ENCODE assay signal across 23 cellular contexts in genomic region chr4:183848762-183849161, GRCh38. TPM values are rescaled to one million over a fixed set of nuclear protein-coding genes. Genes with fewer than 3 reads are reported as not detected.
DNase-seq lines count a peak whose midpoint lies in the region; ATAC-seq, FAIRE-seq and TF ChIP-seq lines count a peak whose summit lies in the region.
"Had no signal": no experiment of that assay in that cellular context is flagged by ENCODE, and none has a peak within 500 bp of the region (broad histone marks: within the 10 kb centered on the region; RNA-seq: fewer than 3 reads in every experiment).

No MANE protein-coding gene starts in this region.

- no peaks in the 10 kb centered on the region for H3K27me3 ChIP-seq in right cardiac atrium (ENCODE audit: control insufficient read depth, insufficient read depth)
- no peaks in the 10 kb centered on the region for H3K27me3 ChIP-seq in pancreas
- H3K27me3 ChIP-seq: MG63 had no signal

- no peak overlapping the region for H3K4me3 ChIP-seq in right cardiac atrium (ENCODE audit: low read length)
- no peak overlapping the region for H3K4me3 ChIP-seq in pancreas
- H3K4me3 ChIP-seq: MG63 had no signal

- no peak overlapping the region for H3K27ac ChIP-seq in right cardiac atrium (ENCODE audit: low read length)
- no peak overlapping the region for H3K27ac ChIP-seq in pancreas
- H3K27ac ChIP-seq: 22Rv1, C4-2B had no signal

- no peak for FAIRE-seq in pancreas (lab: Jason Lieb, UNC)
- FAIRE-seq: GM19239 had no signal

- intact Hi-C loops in right cardiac atrium (cut with DNase I), result loop anchor here in 3 of 4 donors (5.0 to 10.0 kb wide), 3 partner anchors 136 to 319 kb away; no protein-coding TSS in a partner anchor
- intact Hi-C loops in pancreas (cut with DNase I), result loop anchor here in 1 of 3 donors (10.0 kb wide), 1 partner anchor 306 kb away; no protein-coding TSS in a partner anchor

- no peak for TF ChIP-seq CTCF in pancreas (IDR thresholded peaks at IDR 0.05)

- H3K4me1 ChIP-seq in right cardiac atrium (ENCODE audit: control insufficient read depth, insufficient read depth, low read length) (peaks cover 8% of the 10 kb centered on the region), pancreas (peaks cover 0 to 3% (median 0%) of the 10 kb centered on the region in 3 donors)

- peak; percentile 31 to 40 for ATAC-seq in right cardiac atrium
- peak; percentile 35 to 71 (median 70) for ATAC-seq in pancreas
- no peak for ATAC-seq in HG03571 (IDR thresholded peaks at IDR 0.05; ENCODE audit: unreplicated experiment)
- ATAC-seq in GM21825 (IDR thresholded peaks at IDR 0.05; ENCODE audit: unreplicated experiment), result no peak
- ATAC-seq: HCT116, PC-3 had no signal

- DNase-seq in DMS 273 (lab: John Stamatoyannopoulos, UW; ENCODE audit: unreplicated experiment), result peak; percentile 25
- no peak for DNase-seq in DMS 273 treated with DMSO at 0.1 percent for 48 hours (lab: John Stamatoyannopoulos, UW)
- peak; percentile 33 for DNase-seq in astrocyte of the hippocampus (ENCODE audit: low read depth, low spot score)
- no peak for DNase-seq in right cardiac atrium
- DNase-seq in pancreas, result no peak
- DNase-seq in T1000 (lab: John Stamatoyannopoulos, UW), result no peak
- DNase-seq: AML-193, GF-D8, GOT3, Kasumi-1, MG63, NCI-H1048, NCI-H2081, NCI-H2227 treated with DMSO at 0.1 percent for 48 hours, NCI-H524 treated with DMSO at 0.1 percent for 48 hours, PC-3, RPMI8226 had no signal

- no peaks in the 10 kb centered on the region for H3K36me3 ChIP-seq in pancreas
- H3K36me3 ChIP-seq: MG63 had no signal

- 21% methylated on average over 3 of the region's 3 CpGs for WGBS in right cardiac atrium
- WGBS in pancreas, 2 donors, result 18 to 24% methylated on average over 3 of the region's 3 CpGs

- H3K9me3 ChIP-seq in right cardiac atrium (ENCODE audit: control insufficient read depth, low read length) (no peaks in the 10 kb centered on the region), pancreas (no peaks in the 10 kb centered on the region)

RNA-seq across cellular contexts. Expression of gene STOX2, which starts 56.3 kb away (rescaled TPM):
- total RNA-seq in right cardiac atrium (10 to 100 TPM; 12.8 to 19.1 (median 17.3) TPM), pancreas (10 to 100 TPM in 2 of 6 donors, 1 to 10 TPM in 4; 6.1 to 11.9 (median 9.3) TPM)
- polyA plus RNA-seq in right cardiac atrium (2.5 TPM), pancreas (1 to 10 TPM; 3.5 to 4.2 TPM)

Comparison
In these comparisons a context has a peak if more than half of its experiments do, and no peak if none do; other contexts are left out.
1. DNase-seq: peak in DMS 273 (single experiment) and astrocyte of the hippocampus (single experiment); none in DMS 273 treated with DMSO at 0.1 percent for 48 hours (single experiment), right cardiac atrium (0 of 3), pancreas (0 of 6) and T1000 (single experiment).
2. ATAC-seq: peak in right cardiac atrium (2 of 2) and pancreas (4 of 4); none in HG03571 (single experiment) and GM21825 (single experiment).